Comparison of ENCODE assay signal across 19 cellular contexts in the genomic region with DNA sequence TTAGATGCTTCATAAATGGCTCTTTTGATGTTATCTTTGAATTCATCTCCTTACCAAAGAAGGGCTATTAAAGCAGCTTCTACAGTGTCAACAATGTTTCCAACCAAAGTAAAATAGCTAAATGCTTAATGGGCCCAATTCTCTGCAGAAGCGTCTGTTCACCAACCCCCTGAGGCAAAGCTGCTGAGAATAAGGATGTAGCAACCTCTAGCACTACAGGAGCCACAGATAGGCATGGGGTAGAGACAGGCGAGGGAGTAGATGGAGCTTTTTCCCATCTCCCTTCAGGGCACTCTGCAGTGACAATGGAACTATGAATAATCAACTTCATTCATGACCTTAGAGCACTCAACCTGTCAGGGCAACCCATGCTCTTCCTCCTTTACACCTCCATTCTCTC.
DNase-seq lines count a peak whose midpoint lies in the region; ATAC-seq, FAIRE-seq and TF ChIP-seq lines count a peak whose summit lies in the region.
"Had no signal": no experiment of that assay in that cellular context is flagged by ENCODE, and none has a peak within 500 bp of the region (broad histone marks: within the 10 kb centered on the region; RNA-seq: fewer than 3 reads in every experiment).

No MANE protein-coding gene starts in this region.

- TF ChIP-seq CTCF in D721Med (IDR thresholded peaks at IDR 0.05; ENCODE audit: insufficient read depth, missing control alignments) (no peak), natural killer cell (IDR thresholded peaks at IDR 0.05) (no peak)

- H3K36me3 Mint-ChIP-seq in natural killer cell, result no peaks in the 10 kb centered on the region
- H3K36me3 Mint-ChIP-seq: CD14-positive monocyte had no signal

- DNase-seq in COLO668 (lab: John Stamatoyannopoulos, UW; ENCODE audit: unreplicated experiment), result peak; percentile 16
- peak; percentile 80 for DNase-seq in DMS153 treated with DMSO at 0.1 percent for 48 hours (lab: John Stamatoyannopoulos, UW; ENCODE audit: unreplicated experiment)
- DNase-seq in NCI-H1930 (lab: John Stamatoyannopoulos, UW), result peak; percentile 77 to 81
- DNase-seq in iPS-NIHi7 (ENCODE audit: extremely low spot score), result peak; percentile 33
- DNase-seq in D721Med (ENCODE audit: insufficient read length, low spot score), result no peak
- DNase-seq in natural killer cell, result no peak
- DNase-seq in NCI-H446 (lab: John Stamatoyannopoulos, UW), result no peak
- DNase-seq: ACHN, AML-193, Calu3, GM23248, NCI-H1694 treated with DMSO at 0.1 percent for 48 hours, NCI-H524, RPMI8226, SIG-M5, T-helper 2 cell had no signal

- H3K9me3 Mint-ChIP-seq in natural killer cell, result peaks cover 19 to 28% of the 10 kb centered on the region in 2 donors

- no peaks in the 10 kb centered on the region for H3K27me3 Mint-ChIP-seq in natural killer cell (ENCODE audit: low read depth in 2 of 2)

- intact Hi-C loops in natural killer cell (cut with micrococcal nuclease), result no loop called here

- no peak overlapping the region for H3K4me3 Mint-ChIP-seq in natural killer cell
- H3K4me3 Mint-ChIP-seq: CD14-positive monocyte had no signal

- FAIRE-seq in D721Med (lab: Jason Lieb, UNC), result no peak
- FAIRE-seq: GM12892 had no signal

- no peak overlapping the region for H3K27ac Mint-ChIP-seq in natural killer cell
- H3K27ac Mint-ChIP-seq: CD14-positive monocyte had no signal

- no peaks in the 10 kb centered on the region for H3K4me1 Mint-ChIP-seq in natural killer cell
- H3K4me1 Mint-ChIP-seq: CD14-positive monocyte had no signal

- no peak for ATAC-seq in natural killer cell
- ATAC-seq: HCT116 had no signal

Comparison
In these comparisons a context has a peak if more than half of its experiments do, and no peak if none do; other contexts are left out.
1. DNase-seq: peak in COLO668 (single experiment), DMS153 treated with DMSO at 0.1 percent for 48 hours (single experiment), NCI-H1930 (2 of 2) and iPS-NIHi7 (single experiment); none in D721Med (single experiment), natural killer cell (single experiment) and NCI-H446 (0 of 2).